25 cellular contexts compared by ENCODE assay signal in genomic region chr6:45624228-45624627, GRCh38.
A peak's percentile ranks its signal among the peaks of the same experiment; 100 is the strongest.
DNase-seq lines count a peak whose midpoint lies in the region; ATAC-seq, FAIRE-seq and TF ChIP-seq lines count a peak whose summit lies in the region.
"Had no signal": no experiment of that assay in that cellular context is flagged by ENCODE, and none has a peak within 500 bp of the region (broad histone marks: within the 10 kb centered on the region; RNA-seq: fewer than 3 reads in every experiment).

No MANE protein-coding gene starts in this region.

- H3K27me3 ChIP-seq in HepG2 (ENCODE audit: control insufficient read depth in 1 of 2, insufficient read depth in 2 of 2, low read length in 2 of 2) (no peaks in the 10 kb centered on the region), right lobe of liver (no peaks in the 10 kb centered on the region), keratinocyte (ENCODE audit: control insufficient read depth, extremely low read depth, insufficient read depth, low read length) (no peaks in the 10 kb centered on the region)
- H3K27me3 ChIP-seq: BE2C; BLaER1 treated with 17β-estradiol and CSF1 and Interleukin-3, amounts not matched to agents 10 nM and 100 nM had no signal

- H3K79me2 ChIP-seq in HepG2 (ENCODE audit: insufficient read depth, low read length): no peaks in the 10 kb centered on the region
- no peaks in the 10 kb centered on the region for H3K79me2 ChIP-seq in keratinocyte (ENCODE audit: control insufficient read depth, insufficient read depth, low read length)

- FAIRE-seq in HepG2 (lab: Jason Lieb, UNC) (no peak), keratinocyte (lab: Jason Lieb, UNC) (peak; percentile 44)
- FAIRE-seq: A204.1, D721Med, GM12891, GM18507, H54 had no signal

- no peak for TF ChIP-seq EP300 in HepG2 (IDR thresholded peaks at IDR 0.05; ENCODE audit: low read depth in 2 of 2, low read length in 2 of 2)
- no peak for TF ChIP-seq EP300 in HepG2 (CRISPR knock-in tag; IDR thresholded peaks at IDR 0.05; ENCODE audit: borderline replicate concordance)

- in situ Hi-C loops in HepG2 (cut with HindIII; ENCODE audit: extremely low pct_ligation_motif_present, low pct_unique_long_range_greater_than_20kb): no loop called here

- H3K4me1 ChIP-seq in HepG2 (ENCODE audit: insufficient read depth, low read length) (no peaks in the 10 kb centered on the region), right lobe of liver (no peaks in the 10 kb centered on the region), keratinocyte (ENCODE audit: control insufficient read depth, extremely low read depth, insufficient read depth, low read length) (peaks cover 20% of the 10 kb centered on the region)
- H3K4me1 ChIP-seq: BE2C, HAP-1 had no signal

- no peak for DNase-seq in activated CD4-positive, alpha-beta T cell treated with anti-CD3 and anti-CD28 coated beads for 36 hours
- DNase-seq in activated CD4-positive, alpha-beta T cell treated with anti-CD3 and anti-CD28 coated beads, Interleukin-2, amount 10 ng/mL, durations not matched to agents 7 days and 5 days: no peak
- DNase-seq in HepG2 (ENCODE audit: low spot score) (no peak), right lobe of liver (no peak), keratinocyte (ENCODE audit: low read depth, low spot score) (no peak), DMS79 treated with DMSO at 0.1 percent for 48 hours (lab: John Stamatoyannopoulos, UW) (no peak)
- DNase-seq: ACHN; AML-193; BE2C; CD4-positive, alpha-beta T cell; CD8-positive, alpha-beta memory T cell; DMS 273 treated with DMSO at 0.1 percent for 48 hours; DMS79; GF-D8; GOT3; HFFc6 had no signal

- H3K36me3 ChIP-seq in HepG2 (replicated peaks in 1 of 2; ENCODE audit: control insufficient read depth in 1 of 2, insufficient read depth in 2 of 2, low read length in 2 of 2) (no peaks in the 10 kb centered on the region), right lobe of liver (no peaks in the 10 kb centered on the region), keratinocyte (ENCODE audit: control insufficient read depth in 2 of 2, extremely low read depth in 1 of 2, insufficient read depth in 2 of 2, low read length in 2 of 2) (no peaks in the 10 kb centered on the region)
- H3K36me3 ChIP-seq: BE2C; BLaER1 treated with 17β-estradiol and CSF1 and Interleukin-3, amounts not matched to agents 10 nM and 100 nM; HAP-1 had no signal

- peak overlapping the region; percentile 76 for H3K27ac Mint-ChIP-seq in activated CD4-positive, alpha-beta T cell treated with anti-CD3 and anti-CD28 coated beads for 36 hours
- no peak overlapping the region for H3K27ac Mint-ChIP-seq in activated CD4-positive, alpha-beta T cell treated with anti-CD3 and anti-CD28 coated beads, Interleukin-2, amount 10 ng/mL, durations not matched to agents 7 days and 5 days
- H3K27ac Mint-ChIP-seq: CD4-positive, alpha-beta T cell had no signal

- no peak overlapping the region for H3K9ac ChIP-seq in HepG2 (ENCODE audit: insufficient read depth, low read depth, low read length)
- H3K9ac ChIP-seq in keratinocyte (ENCODE audit: control insufficient read depth, extremely low read depth, insufficient read depth, low read length): no peak overlapping the region
- H3K9ac ChIP-seq: BLaER1 treated with 17β-estradiol and CSF1 and Interleukin-3, amounts not matched to agents 10 nM and 100 nM had no signal

- BruUV-seq in HepG2 (replicated peaks; lab: Mats Ljungman, UMichigan): no TSS peak

- no peak for TF ChIP-seq POLR2A in HepG2 (IDR thresholded peaks at IDR 0.05; ENCODE audit: insufficient read depth in 1 of 2, low read depth in 2 of 2, low read length in 2 of 2)
- TF ChIP-seq POLR2A in right lobe of liver (IDR thresholded peaks at IDR 0.05): no peak

- intact Hi-C loops in activated CD4-positive, alpha-beta T cell treated with anti-CD3 and anti-CD28 coated beads for 36 hours (cut with DNase I, micrococcal nuclease): no loop called here
- intact Hi-C loops in HepG2 (cut with micrococcal nuclease; ENCODE audit: unreplicated experiment): no loop called here
- intact Hi-C loops in right lobe of liver (cut with DNase I): no loop called here

- H3K27me3 Mint-ChIP-seq in activated CD4-positive, alpha-beta T cell treated with anti-CD3 and anti-CD28 coated beads for 36 hours: no peaks in the 10 kb centered on the region
- H3K27me3 Mint-ChIP-seq in activated CD4-positive, alpha-beta T cell treated with anti-CD3 and anti-CD28 coated beads, Interleukin-2, amount 10 ng/mL, durations not matched to agents 7 days and 5 days: no peaks in the 10 kb centered on the region
- H3K27me3 Mint-ChIP-seq: CD4-positive, alpha-beta T cell had no signal

- 34% methylated on average over 4 of the region's 4 CpGs for WGBS in HepG2 (ENCODE audit: low lambda C conversion rate)
- WGBS in right lobe of liver (ENCODE audit: insufficient coverage, low coverage, low lambda C conversion rate, missing lambda C conversion rate): 92% methylated on average over 4 of the region's 4 CpGs

- ATAC-seq in activated CD4-positive, alpha-beta T cell treated with anti-CD3 and anti-CD28 coated beads for 36 hours: no peak
- ATAC-seq in HepG2 (no peak), right lobe of liver (no peak)

- H4K20me1 ChIP-seq in HepG2 (ENCODE audit: insufficient read depth, low read length): no peaks in the 10 kb centered on the region
- no peaks in the 10 kb centered on the region for H4K20me1 ChIP-seq in keratinocyte (ENCODE audit: control insufficient read depth, extremely low read depth, insufficient read depth, low read length)
- H4K20me1 ChIP-seq: BLaER1 treated with 17β-estradiol and CSF1 and Interleukin-3, amounts not matched to agents 10 nM and 100 nM had no signal

- no peak overlapping the region for H3K4me3 Mint-ChIP-seq in activated CD4-positive, alpha-beta T cell treated with anti-CD3 and anti-CD28 coated beads for 36 hours
- H3K4me3 Mint-ChIP-seq in activated CD4-positive, alpha-beta T cell treated with anti-CD3 and anti-CD28 coated beads, Interleukin-2, amount 10 ng/mL, durations not matched to agents 7 days and 5 days: no peak overlapping the region
- H3K4me3 Mint-ChIP-seq: CD14-positive monocyte; CD4-positive, alpha-beta T cell; CD8-positive, alpha-beta memory T cell had no signal

- H3K4me2 ChIP-seq in HepG2 (ENCODE audit: low read depth, low read length): no peak overlapping the region
- H3K4me2 ChIP-seq in keratinocyte (ENCODE audit: control insufficient read depth, extremely low read depth, insufficient read depth, low read depth, low read length): no peak overlapping the region
- H3K4me2 ChIP-seq: BLaER1 treated with 17β-estradiol and CSF1 and Interleukin-3, amounts not matched to agents 10 nM and 100 nM had no signal

- H3K4me1 Mint-ChIP-seq in activated CD4-positive, alpha-beta T cell treated with anti-CD3 and anti-CD28 coated beads for 36 hours: peaks cover 62% of the 10 kb centered on the region
- H3K4me1 Mint-ChIP-seq in activated CD4-positive, alpha-beta T cell treated with anti-CD3 and anti-CD28 coated beads, Interleukin-2, amount 10 ng/mL, durations not matched to agents 7 days and 5 days: peaks cover 27% of the 10 kb centered on the region

- H3K9me1 ChIP-seq in keratinocyte (ENCODE audit: control insufficient read depth, extremely low read depth, insufficient read depth, low read length): no peaks in the 10 kb centered on the region

- TF ChIP-seq CTCF in HepG2 (CRISPR knock-in tag; IDR thresholded peaks at IDR 0.05) (no peak), right lobe of liver (IDR thresholded peaks at IDR 0.05) (no peak), keratinocyte (optimal IDR thresholded peaks at IDR 0.05 in 1 of 3, IDR thresholded peaks at IDR 0.05 in 1 of 3, conservative IDR thresholded peaks at IDR 0.05 in 1 of 3; ENCODE audit: extremely low read depth in 1 of 3, insufficient read depth in 2 of 3, low read length in 3 of 3) (no peak)

- H3K9me3 Mint-ChIP-seq in activated CD4-positive, alpha-beta T cell treated with anti-CD3 and anti-CD28 coated beads for 36 hours (ENCODE audit: low read depth): no peaks in the 10 kb centered on the region
- H3K9me3 Mint-ChIP-seq in activated CD4-positive, alpha-beta T cell treated with anti-CD3 and anti-CD28 coated beads, Interleukin-2, amount 10 ng/mL, durations not matched to agents 7 days and 5 days: peaks cover 22% of the 10 kb centered on the region
- H3K9me3 Mint-ChIP-seq: CD4-positive, alpha-beta T cell; CD8-positive, alpha-beta memory T cell; HFFc6 had no signal

- POLR2A ChIA-PET in activated CD4-positive, alpha-beta T cell treated with anti-CD3 and anti-CD28 coated beads for 36 hours (lab: Charles Lee): no interaction called here
- POLR2A ChIA-PET in activated CD4-positive, alpha-beta T cell treated with anti-CD3 and anti-CD28 coated beads, Interleukin-2, amount 10 ng/mL, durations not matched to agents 7 days and 5 days (lab: Charles Lee): no interaction called here
- POLR2A ChIA-PET in HepG2 (lab: Yijun Ruan, JAX): no interaction called here

- no peak for TF ChIP-seq RAD21 in HepG2 (CRISPR knock-in tag; IDR thresholded peaks at IDR 0.05)

- H2AFZ ChIP-seq in HepG2 (ENCODE audit: low read length) (no peak overlapping the region), keratinocyte (ENCODE audit: control insufficient read depth, low read length) (no peak overlapping the region)

- CTCF ChIA-PET in activated CD4-positive, alpha-beta T cell treated with anti-CD3 and anti-CD28 coated beads for 36 hours (lab: Charles Lee): interaction anchor here (0.8 kb wide), 1 partner anchor 21 kb away, joined by 3 read pairs; no protein-coding TSS in a partner anchor
- CTCF ChIA-PET in activated CD4-positive, alpha-beta T cell treated with anti-CD3 and anti-CD28 coated beads, Interleukin-2, amount 10 ng/mL, durations not matched to agents 7 days and 5 days (lab: Charles Lee): interaction anchor here (0.7 to 1.5 kb wide), 6 partner anchors 15 to 47 kb away, joined by 3 read pairs; no protein-coding TSS in a partner anchor
- CTCF ChIA-PET in HepG2 (lab: Yijun Ruan, JAX; ENCODE audit: low intra/inter-chr PET ratio, low total read pairs): no interaction called here

- H3K36me3 Mint-ChIP-seq in activated CD4-positive, alpha-beta T cell treated with anti-CD3 and anti-CD28 coated beads for 36 hours (ENCODE audit: low read depth): no peaks in the 10 kb centered on the region
- peaks cover 7% of the 10 kb centered on the region for H3K36me3 Mint-ChIP-seq in activated CD4-positive, alpha-beta T cell treated with anti-CD3 and anti-CD28 coated beads, Interleukin-2, amount 10 ng/mL, durations not matched to agents 7 days and 5 days (ENCODE audit: low read depth)
- H3K36me3 Mint-ChIP-seq: CD14-positive monocyte had no signal

- dilution Hi-C loops in keratinocyte (cut with MboI; ENCODE audit: extremely low pct_ligation_motif_present, low sequenced_read_pairs): no loop called here

- H3K27ac ChIP-seq in HepG2 (ENCODE audit: extremely low read length, insufficient read depth, low read length) (no peak overlapping the region), right lobe of liver (no peak overlapping the region), keratinocyte (ENCODE audit: control insufficient read depth, insufficient read depth, low read length) (no peak overlapping the region)
- H3K27ac ChIP-seq: 22Rv1; BLaER1 treated with 17β-estradiol and CSF1 and Interleukin-3, amounts not matched to agents 10 nM and 100 nM had no signal

- H3K9me3 ChIP-seq in HepG2 (ENCODE audit: low read length) (no peaks in the 10 kb centered on the region), right lobe of liver (no peaks in the 10 kb centered on the region), keratinocyte (ENCODE audit: control insufficient read depth, low read depth, low read length) (no peaks in the 10 kb centered on the region)
- H3K9me3 ChIP-seq: BE2C; BLaER1 treated with 17β-estradiol and CSF1 and Interleukin-3, amounts not matched to agents 10 nM and 100 nM; HAP-1 had no signal

- H3K4me3 ChIP-seq in HepG2 (replicated peaks in 1 of 3; ENCODE audit: insufficient read depth in 1 of 3, low read depth in 2 of 3, low read length in 3 of 3) (no peak overlapping the region), right lobe of liver (no peak overlapping the region), keratinocyte (ENCODE audit: control insufficient read depth in 2 of 3, extremely low read depth in 1 of 3, insufficient read depth in 2 of 3, low read depth in 1 of 3, low read length in 3 of 3) (no peak overlapping the region)
- H3K4me3 ChIP-seq: BLaER1 treated with 17β-estradiol and CSF1 and Interleukin-3, amounts not matched to agents 10 nM and 100 nM; HAP-1 had no signal
